18 cellular contexts compared by ENCODE assay signal in genomic region chr1:20475002-20475401, GRCh38.
"Had no signal": no experiment of that assay in that cellular context is flagged by ENCODE, and none has a peak within 500 bp of the region (broad histone marks: within the 10 kb centered on the region; RNA-seq: fewer than 3 reads in every experiment).

No MANE protein-coding gene starts in this region.

- DNase-seq: activated CD4-positive, alpha-beta T cell treated with anti-CD3 and anti-CD28 coated beads, Interleukin-2, amount 10 ng/mL, durations not matched to agents 24 days and 14 days; activated CD8-positive, alpha-beta T cell treated with anti-CD3 and anti-CD28 coated beads for 36 hours; activated naive CD4-positive, alpha-beta T cell; activated naive CD8-positive, alpha-beta T cell treated with anti-CD3 and anti-CD28 coated beads for 36 hours; activated T-cell treated with anti-CD3 and anti-CD28 coated beads, Interleukin-2, amount 50 U/mL, for 1 hour; amygdala; endodermal cell; mesendoderm; natural killer cell; psoas muscle; right cardiac atrium; small intestine; stimulated activated CD4-positive, alpha-beta T cell treated with anti-CD3 and anti-CD28 coated beads, Interleukin-15, amount 100 ng/mL, for 24 hours; stimulated activated CD4-positive, alpha-beta T cell treated with anti-CD3 and anti-CD28 coated beads, Interleukin-2, amount 100 ng/mL, for 48 hours; stomach had no signal

- H3K27ac ChIP-seq: epithelial cell of prostate, psoas muscle, stomach, thoracic aorta had no signal

- H3K9me3 Mint-ChIP-seq: activated CD4-positive, alpha-beta T cell treated with anti-CD3 and anti-CD28 coated beads, Interleukin-2, amount 10 ng/mL, durations not matched to agents 24 days and 14 days; activated CD8-positive, alpha-beta T cell treated with anti-CD3 and anti-CD28 coated beads for 36 hours; activated naive CD8-positive, alpha-beta T cell treated with anti-CD3 and anti-CD28 coated beads for 36 hours; activated T-helper 17 cell treated with anti-CD3 and anti-CD28 coated beads, Interleukin-2, amount 50 U/mL, for 72 hours; endodermal cell; natural killer cell had no signal

- H3K4me3 ChIP-seq: psoas muscle, stomach, thoracic aorta had no signal

- H3K4me1 ChIP-seq: psoas muscle had no signal

- H3K27ac Mint-ChIP-seq: activated CD4-positive, alpha-beta T cell treated with anti-CD3 and anti-CD28 coated beads, Interleukin-2, amount 10 ng/mL, durations not matched to agents 24 days and 14 days; activated CD8-positive, alpha-beta T cell treated with anti-CD3 and anti-CD28 coated beads for 36 hours; activated naive CD8-positive, alpha-beta T cell treated with anti-CD3 and anti-CD28 coated beads for 36 hours; activated T-helper 17 cell treated with anti-CD3 and anti-CD28 coated beads, Interleukin-2, amount 50 U/mL, for 72 hours; endodermal cell; natural killer cell had no signal

- H3K9me3 ChIP-seq: psoas muscle, stomach, thoracic aorta had no signal

- H3K4me1 Mint-ChIP-seq: activated CD4-positive, alpha-beta T cell treated with anti-CD3 and anti-CD28 coated beads, Interleukin-2, amount 10 ng/mL, durations not matched to agents 24 days and 14 days; activated T-helper 17 cell treated with anti-CD3 and anti-CD28 coated beads, Interleukin-2, amount 50 U/mL, for 72 hours; natural killer cell had no signal

- ATAC-seq: activated CD8-positive, alpha-beta T cell treated with anti-CD3 and anti-CD28 coated beads for 36 hours; activated T-helper 17 cell treated with anti-CD3 and anti-CD28 coated beads, Interleukin-2, amount 50 U/mL, for 72 hours; natural killer cell; psoas muscle; right cardiac atrium had no signal

- H3K36me3 Mint-ChIP-seq: activated naive CD8-positive, alpha-beta T cell treated with anti-CD3 and anti-CD28 coated beads for 36 hours; natural killer cell had no signal

- H3K4me3 Mint-ChIP-seq: activated CD4-positive, alpha-beta T cell treated with anti-CD3 and anti-CD28 coated beads, Interleukin-2, amount 10 ng/mL, durations not matched to agents 24 days and 14 days; activated CD8-positive, alpha-beta T cell treated with anti-CD3 and anti-CD28 coated beads for 36 hours; activated naive CD8-positive, alpha-beta T cell treated with anti-CD3 and anti-CD28 coated beads for 36 hours; activated T-helper 17 cell treated with anti-CD3 and anti-CD28 coated beads, Interleukin-2, amount 50 U/mL, for 72 hours; endodermal cell; natural killer cell had no signal

- H3K36me3 ChIP-seq: stomach, thoracic aorta had no signal
